14 cellular contexts compared by ENCODE assay signal in genomic region chr7:113263749-113264148, GRCh38.
DNase-seq lines count a peak whose midpoint lies in the region; ATAC-seq and TF ChIP-seq lines count a peak whose summit lies in the region.
"Had no signal": no experiment of that assay in that cellular context is flagged by ENCODE, and none has a peak within 500 bp of the region (broad histone marks: within the 10 kb centered on the region; RNA-seq: fewer than 3 reads in every experiment).

No MANE protein-coding gene starts in this region.

- H3K79me2 ChIP-seq in KMS-11 (ENCODE audit: insufficient read depth, low read depth): no peaks in the 10 kb centered on the region

- DNase-seq in NCI-H1436 (lab: John Stamatoyannopoulos, UW) (peak; percentile 11), NCI-H1436 treated with DMSO at 0.1 percent for 48 hours (lab: John Stamatoyannopoulos, UW) (no peak), NCI-H2227 treated with DMSO at 0.1 percent for 48 hours (lab: John Stamatoyannopoulos, UW) (peak; percentile 3), WTC11 (ENCODE audit: low spot score) (no peak), DMS 273 treated with DMSO at 0.1 percent for 48 hours (lab: John Stamatoyannopoulos, UW) (no peak), NCI-H82 treated with DMSO at 0.1 percent for 48 hours (lab: John Stamatoyannopoulos, UW; ENCODE audit: unreplicated experiment) (no peak)
- no peak for DNase-seq in activated CD8-positive, alpha-beta memory T cell treated with anti-CD3 and anti-CD28 coated beads, Interleukin-2, amount 50 U/mL, for 4 hours
- DNase-seq: 8988T; CD4-positive, alpha-beta memory T cell; NCI-H1048; NCI-H2029 treated with DMSO at 0.1 percent for 48 hours; NCI-H82; SIG-M5 had no signal

- no peak for ATAC-seq in WTC11

- peak overlapping the region; percentile 52 for H3K27ac ChIP-seq in KMS-11

- H3K27me3 Mint-ChIP-seq in WTC11 (ENCODE audit: low read depth): peaks cover 5% of the 10 kb centered on the region
- H3K27me3 Mint-ChIP-seq: CD4-positive, alpha-beta memory T cell had no signal

- H3K4me3 ChIP-seq in KMS-11 (IDR thresholded peaks at IDR 0.05; ENCODE audit: insufficient read depth, low read depth, low read length): no peak overlapping the region

- no peaks in the 10 kb centered on the region for H3K36me3 ChIP-seq in KMS-11 (ENCODE audit: insufficient read depth)

- H3K9ac ChIP-seq in KMS-11: peak overlapping the region; percentile 52; the same call in 1 of the 2 replicates

- H3K4me2 ChIP-seq in KMS-11: no peak overlapping the region

- CTCF ChIA-PET in WTC11 (lab: Charles Lee): no interaction called here

- no peaks in the 10 kb centered on the region for H4K20me1 ChIP-seq in KMS-11 (ENCODE audit: insufficient read depth)

- H3K4me1 ChIP-seq in KMS-11 (ENCODE audit: low read depth, poor library complexity, severe bottlenecking): no peaks in the 10 kb centered on the region

- H3K27ac Mint-ChIP-seq in WTC11: peak overlapping the region; percentile 42; the same call in 1 of the 2 replicates
- H3K27ac Mint-ChIP-seq: CD4-positive, alpha-beta memory T cell had no signal

- TF ChIP-seq CTCF in KMS-11 (conservative IDR thresholded peaks at IDR 0.05; ENCODE audit: low read depth, low read length) (no peak), WTC11 (IDR thresholded peaks at IDR 0.05) (no peak)

- peaks cover 17% of the 10 kb centered on the region for H3K9me3 Mint-ChIP-seq in WTC11

- peaks cover 14% of the 10 kb centered on the region for H3K4me1 Mint-ChIP-seq in WTC11
- H3K4me1 Mint-ChIP-seq: CD4-positive, alpha-beta memory T cell had no signal

- H2AFZ ChIP-seq in KMS-11 (ENCODE audit: low read depth): peak overlapping the region; percentile 27; the same call in 1 of the 2 replicates

- no peaks in the 10 kb centered on the region for H3K27me3 ChIP-seq in KMS-11 (ENCODE audit: insufficient read depth, low read depth)

- H3K36me3 Mint-ChIP-seq in WTC11: peaks cover 15% of the 10 kb centered on the region
- H3K36me3 Mint-ChIP-seq: CD4-positive, alpha-beta memory T cell had no signal

- peak overlapping the region; percentile 73 for H3K4me3 Mint-ChIP-seq in WTC11
- H3K4me3 Mint-ChIP-seq: CD4-positive, alpha-beta memory T cell had no signal

- POLR2A ChIA-PET in WTC11 (lab: Charles Lee): no interaction called here

TF ChIP-seq in WTC11, 78 proteins besides CTCF, POLR2A, EP300 and RAD21 (continues in another document):
- TF ChIP-seq CREB1 (CRISPR knock-in tag; IDR thresholded peaks at IDR 0.05) (no peak), ZMAT4 (CRISPR knock-in tag; IDR thresholded peaks at IDR 0.05) (no peak), IRF1 (CRISPR knock-in tag; IDR thresholded peaks at IDR 0.05) (no peak), ZNF121 (CRISPR knock-in tag; IDR thresholded peaks at IDR 0.05) (no peak), JUN (CRISPR knock-in tag; IDR thresholded peaks at IDR 0.05) (no peak), IRF2 (CRISPR knock-in tag; IDR thresholded peaks at IDR 0.05; ENCODE audit: borderline replicate concordance, low read depth) (no peak), MYBL2 (CRISPR knock-in tag; IDR thresholded peaks at IDR 0.05) (no peak), ELF4 (CRISPR knock-in tag; IDR thresholded peaks at IDR 0.05; ENCODE audit: low read depth) (no peak), PRRX2 (CRISPR knock-in tag; IDR thresholded peaks at IDR 0.05) (no peak), JAZF1 (CRISPR knock-in tag; IDR thresholded peaks at IDR 0.05) (no peak)
- TF ChIP-seq, protein P1, sequence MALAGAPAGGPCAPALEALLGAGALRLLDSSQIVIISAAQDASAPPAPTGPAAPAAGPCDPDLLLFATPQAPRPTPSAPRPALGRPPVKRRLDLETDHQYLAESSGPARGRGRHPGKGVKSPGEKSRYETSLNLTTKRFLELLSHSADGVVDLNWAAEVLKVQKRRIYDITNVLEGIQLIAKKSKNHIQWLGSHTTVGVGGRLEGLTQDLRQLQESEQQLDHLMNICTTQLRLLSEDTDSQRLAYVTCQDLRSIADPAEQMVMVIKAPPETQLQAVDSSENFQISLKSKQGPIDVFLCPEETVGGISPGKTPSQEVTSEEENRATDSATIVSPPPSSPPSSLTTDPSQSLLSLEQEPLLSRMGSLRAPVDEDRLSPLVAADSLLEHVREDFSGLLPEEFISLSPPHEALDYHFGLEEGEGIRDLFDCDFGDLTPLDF (CRISPR knock-in tag; IDR thresholded peaks at IDR 0.05): no peak
- TF ChIP-seq, protein P2, sequence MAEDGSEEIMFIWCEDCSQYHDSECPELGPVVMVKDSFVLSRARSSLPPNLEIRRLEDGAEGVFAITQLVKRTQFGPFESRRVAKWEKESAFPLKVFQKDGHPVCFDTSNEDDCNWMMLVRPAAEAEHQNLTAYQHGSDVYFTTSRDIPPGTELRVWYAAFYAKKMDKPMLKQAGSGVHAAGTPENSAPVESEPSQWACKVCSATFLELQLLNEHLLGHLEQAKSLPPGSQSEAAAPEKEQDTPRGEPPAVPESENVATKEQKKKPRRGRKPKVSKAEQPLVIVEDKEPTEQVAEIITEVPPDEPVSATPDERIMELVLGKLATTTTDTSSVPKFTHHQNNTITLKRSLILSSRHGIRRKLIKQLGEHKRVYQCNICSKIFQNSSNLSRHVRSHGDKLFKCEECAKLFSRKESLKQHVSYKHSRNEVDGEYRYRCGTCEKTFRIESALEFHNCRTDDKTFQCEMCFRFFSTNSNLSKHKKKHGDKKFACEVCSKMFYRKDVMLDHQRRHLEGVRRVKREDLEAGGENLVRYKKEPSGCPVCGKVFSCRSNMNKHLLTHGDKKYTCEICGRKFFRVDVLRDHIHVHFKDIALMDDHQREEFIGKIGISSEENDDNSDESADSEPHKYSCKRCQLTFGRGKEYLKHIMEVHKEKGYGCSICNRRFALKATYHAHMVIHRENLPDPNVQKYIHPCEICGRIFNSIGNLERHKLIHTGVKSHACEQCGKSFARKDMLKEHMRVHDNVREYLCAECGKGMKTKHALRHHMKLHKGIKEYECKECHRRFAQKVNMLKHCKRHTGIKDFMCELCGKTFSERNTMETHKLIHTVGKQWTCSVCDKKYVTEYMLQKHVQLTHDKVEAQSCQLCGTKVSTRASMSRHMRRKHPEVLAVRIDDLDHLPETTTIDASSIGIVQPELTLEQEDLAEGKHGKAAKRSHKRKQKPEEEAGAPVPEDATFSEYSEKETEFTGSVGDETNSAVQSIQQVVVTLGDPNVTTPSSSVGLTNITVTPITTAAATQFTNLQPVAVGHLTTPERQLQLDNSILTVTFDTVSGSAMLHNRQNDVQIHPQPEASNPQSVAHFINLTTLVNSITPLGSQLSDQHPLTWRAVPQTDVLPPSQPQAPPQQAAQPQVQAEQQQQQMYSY (CRISPR knock-in tag; IDR thresholded peaks at IDR 0.05): no peak
- TF ChIP-seq, protein P3, sequence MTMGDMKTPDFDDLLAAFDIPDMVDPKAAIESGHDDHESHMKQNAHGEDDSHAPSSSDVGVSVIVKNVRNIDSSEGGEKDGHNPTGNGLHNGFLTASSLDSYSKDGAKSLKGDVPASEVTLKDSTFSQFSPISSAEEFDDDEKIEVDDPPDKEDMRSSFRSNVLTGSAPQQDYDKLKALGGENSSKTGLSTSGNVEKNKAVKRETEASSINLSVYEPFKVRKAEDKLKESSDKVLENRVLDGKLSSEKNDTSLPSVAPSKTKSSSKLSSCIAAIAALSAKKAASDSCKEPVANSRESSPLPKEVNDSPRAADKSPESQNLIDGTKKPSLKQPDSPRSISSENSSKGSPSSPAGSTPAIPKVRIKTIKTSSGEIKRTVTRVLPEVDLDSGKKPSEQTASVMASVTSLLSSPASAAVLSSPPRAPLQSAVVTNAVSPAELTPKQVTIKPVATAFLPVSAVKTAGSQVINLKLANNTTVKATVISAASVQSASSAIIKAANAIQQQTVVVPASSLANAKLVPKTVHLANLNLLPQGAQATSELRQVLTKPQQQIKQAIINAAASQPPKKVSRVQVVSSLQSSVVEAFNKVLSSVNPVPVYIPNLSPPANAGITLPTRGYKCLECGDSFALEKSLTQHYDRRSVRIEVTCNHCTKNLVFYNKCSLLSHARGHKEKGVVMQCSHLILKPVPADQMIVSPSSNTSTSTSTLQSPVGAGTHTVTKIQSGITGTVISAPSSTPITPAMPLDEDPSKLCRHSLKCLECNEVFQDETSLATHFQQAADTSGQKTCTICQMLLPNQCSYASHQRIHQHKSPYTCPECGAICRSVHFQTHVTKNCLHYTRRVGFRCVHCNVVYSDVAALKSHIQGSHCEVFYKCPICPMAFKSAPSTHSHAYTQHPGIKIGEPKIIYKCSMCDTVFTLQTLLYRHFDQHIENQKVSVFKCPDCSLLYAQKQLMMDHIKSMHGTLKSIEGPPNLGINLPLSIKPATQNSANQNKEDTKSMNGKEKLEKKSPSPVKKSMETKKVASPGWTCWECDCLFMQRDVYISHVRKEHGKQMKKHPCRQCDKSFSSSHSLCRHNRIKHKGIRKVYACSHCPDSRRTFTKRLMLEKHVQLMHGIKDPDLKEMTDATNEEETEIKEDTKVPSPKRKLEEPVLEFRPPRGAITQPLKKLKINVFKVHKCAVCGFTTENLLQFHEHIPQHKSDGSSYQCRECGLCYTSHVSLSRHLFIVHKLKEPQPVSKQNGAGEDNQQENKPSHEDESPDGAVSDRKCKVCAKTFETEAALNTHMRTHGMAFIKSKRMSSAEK (CRISPR knock-in tag; IDR thresholded peaks at IDR 0.05; ENCODE audit: borderline replicate concordance): no peak

Comparison
In these comparisons a context has a peak if more than half of its experiments do, and no peak if none do; other contexts are left out.
1. DNase-seq: peak in NCI-H1436 (single experiment) and NCI-H2227 treated with DMSO at 0.1 percent for 48 hours (single experiment); none in NCI-H1436 treated with DMSO at 0.1 percent for 48 hours (single experiment), WTC11 (single experiment), activated CD8-positive, alpha-beta memory T cell treated with anti-CD3 and anti-CD28 coated beads, Interleukin-2, amount 50 U/mL, for 4 hours (single experiment), DMS 273 treated with DMSO at 0.1 percent for 48 hours (single experiment) and NCI-H82 treated with DMSO at 0.1 percent for 48 hours (single experiment).